9 cellular contexts compared by ENCODE assay signal in the genomic region with DNA sequence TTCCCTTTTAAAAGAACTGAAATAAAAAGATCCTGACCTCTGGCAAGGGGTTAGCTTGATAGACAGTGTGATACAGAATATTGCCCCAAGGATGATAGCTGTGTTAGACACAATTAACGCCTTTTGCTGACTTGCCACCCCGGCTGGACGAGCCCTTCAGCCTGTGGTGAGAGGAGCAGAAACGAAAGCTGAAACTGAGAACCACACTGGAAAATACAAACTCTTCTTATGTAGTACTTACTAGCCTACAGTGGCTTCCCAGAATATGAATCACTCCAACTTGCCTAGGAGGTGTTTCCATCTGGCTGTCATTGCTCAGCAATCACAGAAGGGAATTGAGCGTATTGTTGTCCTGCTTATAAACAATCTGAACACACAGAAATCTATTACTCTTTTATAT. TPM values are rescaled to one million over a fixed set of nuclear protein-coding genes. Genes with fewer than 3 reads are reported as not detected.
DNase-seq lines count a peak whose midpoint lies in the region; ATAC-seq, FAIRE-seq and TF ChIP-seq lines count a peak whose summit lies in the region.
"Had no signal": no experiment of that assay in that cellular context is flagged by ENCODE, and none has a peak within 500 bp of the region (broad histone marks: within the 10 kb centered on the region; RNA-seq: fewer than 3 reads in every experiment).

No MANE protein-coding gene starts in this region.

- H3F3A ChIP-seq in Loucy (ENCODE audit: low read depth) = no peaks in the 10 kb centered on the region; the same call in 1 of the 2 replicates

- peaks cover 5% of the 10 kb centered on the region for H4K20me1 ChIP-seq in Loucy (ENCODE audit: insufficient read depth, low read length, poor library complexity, severe bottlenecking)
- 0 out of 2 replicates have a peak, but pooled peaks cover 3% of the 10 kb centered on the region for H4K20me1 ChIP-seq in K562 (replicated peaks; ENCODE audit: control insufficient read depth, insufficient read depth, low read length)

- no peaks in the 10 kb centered on the region for H3K9me2 ChIP-seq in Loucy (replicated peaks; ENCODE audit: low read depth, low read length)

- POLR2A ChIA-PET in K562 (lab: Yijun Ruan, JAX) = interaction anchor here (0.6 to 4.5 kb wide), 4 partner anchors 10 to 536 kb away, joined by 3 to 17 read pairs (median 4); no protein-coding TSS in a partner anchor

- H3K9me3 ChIP-seq in Loucy (ENCODE audit: insufficient read depth, low read depth, low read length) = no peaks in the 10 kb centered on the region
- H3K9me3 ChIP-seq in K562 (replicated peaks; ENCODE audit: control insufficient read depth, insufficient read depth, low read depth, low read length) = no peaks in the 10 kb centered on the region
- H3K9me3 ChIP-seq: body of pancreas had no signal

- in situ Hi-C loops in K562 (cut with MboI) = no loop called here

- H3K4me2 ChIP-seq in Loucy (ENCODE audit: low read depth, low read length, poor library complexity, severe bottlenecking) = peak overlapping the region; percentile 30
- peak overlapping the region; percentile 2; the same call in 1 of the 2 replicates for H3K4me2 ChIP-seq in K562 (ENCODE audit: insufficient read depth, low read length)

- BruUV-seq in K562 (replicated peaks; lab: Mats Ljungman, UMichigan) = no TSS peak

- H3K9ac ChIP-seq in Loucy (ENCODE audit: low read depth, low read length, poor library complexity, severe bottlenecking) = no peak overlapping the region
- H3K9ac ChIP-seq in K562 (ENCODE audit: insufficient read depth in 1 of 2, low read depth in 2 of 2, low read length in 2 of 2) = no peak overlapping the region

- no peaks in the 10 kb centered on the region for H3K9me1 ChIP-seq in K562 (ENCODE audit: control insufficient read depth, insufficient read depth, low read length)

- no peak overlapping the region for H2AFZ ChIP-seq in Loucy (ENCODE audit: low read length)
- H2AFZ ChIP-seq in K562 (ENCODE audit: low read depth, low read length) = no peak overlapping the region

- H3K4me3 ChIP-seq in Loucy (ENCODE audit: low read length, poor library complexity, severe bottlenecking) (no peak overlapping the region), K562 (no peak overlapping the region)
- H3K4me3 ChIP-seq: body of pancreas had no signal

- H3K36me3 ChIP-seq in Loucy (ENCODE audit: insufficient read depth, low read length) (peaks cover 10% of the 10 kb centered on the region; the same call in 1 of the 2 replicates), K562 (ENCODE audit: control insufficient read depth, insufficient read depth, low read length) (peaks cover 65% of the 10 kb centered on the region)

- H3K27ac ChIP-seq in K562 (ENCODE audit: extremely low read depth, low read depth, low read length) = no peak overlapping the region

- H3K27me3 ChIP-seq in Loucy (ENCODE audit: insufficient read depth, low read length, poor library complexity, severe bottlenecking) (no peaks in the 10 kb centered on the region), K562 (ENCODE audit: control insufficient read depth in 2 of 2, insufficient read depth in 2 of 2, low read length in 2 of 2) (no peaks in the 10 kb centered on the region)
- H3K27me3 ChIP-seq: body of pancreas had no signal

- FAIRE-seq in K562 (lab: Jason Lieb, UNC) = peak; percentile 6

- 63% methylated on average over 5 of the region's 5 CpGs for WGBS in K562 (ENCODE audit: insufficient coverage, low coverage, missing lambda C conversion rate)

- ATAC-seq in GM18499 (IDR thresholded peaks at IDR 0.05; ENCODE audit: insufficient read depth, unreplicated experiment) (peak; percentile 76), GM21529 (IDR thresholded peaks at IDR 0.05; ENCODE audit: unreplicated experiment) (peak; percentile 90), K562 (no peak)
- ATAC-seq in stimulated activated naive CD8-positive, alpha-beta T cell treated with anti-CD3 and anti-CD28 coated beads, Interleukin-15, Interleukin-2, amounts not matched to agents 100 U/mL and 50 U/mL, for 24 hours = peak; percentile 93
- ATAC-seq: body of pancreas had no signal

- H3K79me2 ChIP-seq in Loucy (ENCODE audit: insufficient read depth, low read length) (peaks cover 86% of the 10 kb centered on the region), K562 (ENCODE audit: control insufficient read depth, insufficient read depth, low read length) (peaks cover 100% of the 10 kb centered on the region)

- no peak for TF ChIP-seq EP300 in K562 (IDR thresholded peaks at IDR 0.05; ENCODE audit: low read length)

- intact Hi-C loops in K562 (cut with micrococcal nuclease) = no loop called here

- TF ChIP-seq POLR2A in K562 (conservative IDR thresholded peaks at IDR 0.05) = no peak

- CTCF ChIA-PET in K562 (lab: Yijun Ruan, JAX; ENCODE audit: low intra/inter-chr PET ratio) = no interaction called here

- no peak for TF ChIP-seq RAD21 in K562 (CRISPR knock-in tag; conservative IDR thresholded peaks at IDR 0.05 in 1 of 2, IDR thresholded peaks at IDR 0.05 in 1 of 2)

- H3K4me1 ChIP-seq in Loucy (ENCODE audit: insufficient read depth, low read length, poor library complexity, severe bottlenecking) (peaks cover 70% of the 10 kb centered on the region), K562 (replicated peaks in 1 of 2; ENCODE audit: control insufficient read depth in 2 of 2, insufficient read depth in 2 of 2, low read length in 2 of 2) (peaks cover 4 to 16% of the 10 kb centered on the region in 2 experiments; a peak in 4 of 5 replicates)
- H3K4me1 ChIP-seq: body of pancreas had no signal

- DNase-seq in K562 (ENCODE audit: extremely low read depth in 1 of 4, low spot score in 3 of 4) (peak in 1 of 4 experiments; percentile 28), ureter (ENCODE audit: low spot score) (no peak), D341Med (ENCODE audit: low spot score) (no peak), HUDEP-2 (lab: John Stamatoyannopoulos, UW; ENCODE audit: unreplicated experiment in 76 of 76) (no peak)
- peak; percentile 57 for DNase-seq in stimulated activated naive CD8-positive, alpha-beta T cell treated with anti-CD3 and anti-CD28 coated beads, Interleukin-15, Interleukin-2, amounts not matched to agents 100 U/mL and 50 U/mL, for 24 hours

- TF ChIP-seq CTCF in Loucy (conservative IDR thresholded peaks at IDR 0.05; ENCODE audit: low read length) = no peak
- no peak for TF ChIP-seq CTCF in K562 (IDR thresholded peaks at IDR 0.05 in 2 of 3, conservative IDR thresholded peaks at IDR 0.05 in 1 of 3; ENCODE audit: insufficient read depth in 2 of 3, low read depth in 1 of 3, low read length in 3 of 3)

TF ChIP-seq in K562, 482 proteins besides CTCF, POLR2A, EP300 and RAD21:
- TF ChIP-seq ILK (tag; IDR thresholded peaks at IDR 0.05; ENCODE audit: borderline replicate concordance, low read depth) = no peak
- TF ChIP-seq PHB2 (IDR thresholded peaks at IDR 0.05; ENCODE audit: low read depth) = no peak
- TF ChIP-seq, protein P1, sequence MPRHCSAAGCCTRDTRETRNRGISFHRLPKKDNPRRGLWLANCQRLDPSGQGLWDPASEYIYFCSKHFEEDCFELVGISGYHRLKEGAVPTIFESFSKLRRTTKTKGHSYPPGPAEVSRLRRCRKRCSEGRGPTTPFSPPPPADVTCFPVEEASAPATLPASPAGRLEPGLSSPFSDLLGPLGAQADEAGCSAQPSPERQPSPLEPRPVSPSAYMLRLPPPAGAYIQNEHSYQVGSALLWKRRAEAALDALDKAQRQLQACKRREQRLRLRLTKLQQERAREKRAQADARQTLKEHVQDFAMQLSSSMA (CRISPR knock-in tag; IDR thresholded peaks at IDR 0.05) = no peak
- no peak for TF ChIP-seq ZNF232 (CRISPR knock-in tag; IDR thresholded peaks at IDR 0.05)
- TF ChIP-seq POU5F1 (IDR thresholded peaks at IDR 0.05; ENCODE audit: borderline replicate concordance, low read depth, low read length, partially characterized antibody) = no peak
- TF ChIP-seq, protein P2, sequence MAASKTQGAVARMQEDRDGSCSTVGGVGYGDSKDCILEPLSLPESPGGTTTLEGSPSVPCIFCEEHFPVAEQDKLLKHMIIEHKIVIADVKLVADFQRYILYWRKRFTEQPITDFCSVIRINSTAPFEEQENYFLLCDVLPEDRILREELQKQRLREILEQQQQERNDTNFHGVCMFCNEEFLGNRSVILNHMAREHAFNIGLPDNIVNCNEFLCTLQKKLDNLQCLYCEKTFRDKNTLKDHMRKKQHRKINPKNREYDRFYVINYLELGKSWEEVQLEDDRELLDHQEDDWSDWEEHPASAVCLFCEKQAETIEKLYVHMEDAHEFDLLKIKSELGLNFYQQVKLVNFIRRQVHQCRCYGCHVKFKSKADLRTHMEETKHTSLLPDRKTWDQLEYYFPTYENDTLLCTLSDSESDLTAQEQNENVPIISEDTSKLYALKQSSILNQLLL (CRISPR knock-in tag; IDR thresholded peaks at IDR 0.05; ENCODE audit: borderline replicate concordance) = no peak

RNA-seq across cellular contexts. Expression of a gene that starts 22.9 kb away (rescaled TPM):
- total RNA-seq in K562 (2011; cell fraction: chromatin; rRNA removed; ENCODE audit: low replicate concordance) = 35.2 and 136 TPM in 2 replicates
- 20.5 and 30.3 TPM in 2 replicates for total RNA-seq in K562 (2011; cell fraction: nucleolus; rRNA removed)
- 46.3 and 72.5 TPM in 2 replicates for total RNA-seq in K562 (2011; cell fraction: nucleoplasm; rRNA removed)
- total RNA-seq in K562 (2014; rRNA removed) (96.8 and 106 TPM in 2 replicates), K562 (2014; rRNA removed; fragmentation: Illumina TruSeq; extraction: Trizol) (201 and 218 TPM in 2 replicates), K562 (2015; rRNA removed; fragmentation: Illumina TruSeq; extraction: Trizol) (143 and 159 TPM in 2 replicates), K562 (2021) (101 and 118 TPM in 2 replicates), ureter (8.3 TPM)
- polyA plus RNA-seq in K562 (2011; rRNA removed) (135 and 151 TPM in 2 replicates), K562 (2014; fragmentation: Illumina TruSeq; extraction: Trizol) (172 and 209 TPM in 2 replicates), K562 (2014; fragmentation: Nextera tagmentation; extraction: Ambion mirVana) (100 to 1,000 TPM; 184 to 223 TPM), K562 (2014; rRNA removed) (129 and 135 TPM in 2 replicates)
- polyA plus RNA-seq in K562 (2011; cell fraction: cytosol; rRNA removed) = 22.7 and 52.5 TPM in 2 replicates
- polyA plus RNA-seq in K562 (2011; cell fraction: nucleus; rRNA removed) = 48.6 and 89.9 TPM in 2 replicates
- polyA plus RNA-seq in K562 (2012) = 101 and 117 TPM in 2 replicates
- polyA minus RNA-seq in K562 (2011; rRNA and poly(A)+ RNA removed) = 95.4 and 142 TPM in 2 replicates
- polyA minus RNA-seq in K562 (2011; cell fraction: cytosol; rRNA and poly(A)+ RNA removed) = 33.6 and 37.9 TPM in 2 replicates
- 39.7 and 92.0 TPM in 2 replicates for polyA minus RNA-seq in K562 (2011; cell fraction: nucleus; rRNA and poly(A)+ RNA removed)
